ENCODE assay signal across 9 cellular contexts in the genomic region with DNA sequence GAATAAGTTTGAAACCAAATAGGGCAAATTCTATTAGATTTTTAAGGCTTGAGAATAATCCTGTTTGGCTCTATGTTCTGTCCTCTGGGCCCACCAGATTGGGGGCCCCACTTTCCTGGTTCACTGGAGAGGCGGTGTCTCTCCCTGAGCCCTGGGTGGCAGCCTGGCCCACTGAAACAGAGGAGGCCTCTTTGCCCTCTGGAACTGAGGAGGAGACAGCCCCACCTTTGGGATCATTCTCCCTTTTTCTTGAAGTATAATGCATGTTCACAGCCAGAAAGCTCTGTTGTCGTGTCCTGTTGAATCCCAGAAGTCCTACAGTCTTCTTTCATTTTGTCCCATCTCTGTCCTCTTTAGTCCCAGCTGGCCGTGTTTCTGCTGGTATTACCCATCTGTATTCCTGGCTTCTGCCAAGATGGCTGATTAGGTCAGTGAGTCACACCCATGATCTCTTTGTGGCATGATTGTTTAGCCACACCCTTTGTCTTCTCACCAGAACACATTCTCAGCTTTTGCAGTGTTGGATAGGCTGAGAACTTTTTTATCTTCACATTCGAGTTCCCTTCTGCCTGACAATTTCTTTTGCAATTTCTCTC. TPM values are rescaled to one million over a fixed set of nuclear protein-coding genes. Genes with fewer than 3 reads are reported as not detected.
DNase-seq lines count a peak whose midpoint lies in the region; ATAC-seq and TF ChIP-seq lines count a peak whose summit lies in the region.
"Had no signal": no experiment of that assay in that cellular context is flagged by ENCODE, and none has a peak within 500 bp of the region (broad histone marks: within the 10 kb centered on the region; RNA-seq: fewer than 3 reads in every experiment).

No MANE protein-coding gene starts in this region.

- H3K4me3 ChIP-seq in right cardiac atrium (ENCODE audit: low read length) = no peak overlapping the region

- H3K4me3 Mint-ChIP-seq in activated naive CD8-positive, alpha-beta T cell treated with anti-CD3 and anti-CD28 coated beads for 36 hours = no peak overlapping the region
- H3K4me3 Mint-ChIP-seq in H9 = no peak overlapping the region

- H3T11ph ChIP-seq in H9 (ENCODE audit: low read length) = no peak overlapping the region

- no peak overlapping the region for H3K9ac ChIP-seq in H9 (ENCODE audit: extremely low read depth, insufficient read length, low read length)

- no peaks in the 10 kb centered on the region for H3K27me3 Mint-ChIP-seq in activated naive CD8-positive, alpha-beta T cell treated with anti-CD3 and anti-CD28 coated beads for 36 hours
- no peaks in the 10 kb centered on the region for H3K27me3 Mint-ChIP-seq in H9 (ENCODE audit: low read depth)

- H2BK12ac ChIP-seq in H9 (ENCODE audit: insufficient read length, low read depth, low read length) = no peak overlapping the region

- H4K20me1 ChIP-seq in H9 (ENCODE audit: control insufficient read depth, insufficient read depth, insufficient read length) = no peaks in the 10 kb centered on the region

- no peak overlapping the region for H3K4ac ChIP-seq in H9 (ENCODE audit: low read depth, low read length)

- H3K4me2 ChIP-seq in H9 (ENCODE audit: insufficient read depth, insufficient read length, low read length) = no peak overlapping the region

- H3K9me3 Mint-ChIP-seq in activated naive CD8-positive, alpha-beta T cell treated with anti-CD3 and anti-CD28 coated beads for 36 hours = no peaks in the 10 kb centered on the region
- H3K9me3 Mint-ChIP-seq in H9 = peaks cover 76 to 77% of the 10 kb centered on the region in 2 experiments

- H2AFZ ChIP-seq in H9 (ENCODE audit: low read length) = no peak overlapping the region

- H3K27ac ChIP-seq in 22Rv1 (peak overlapping the region; percentile 71), right cardiac atrium (ENCODE audit: low read length) (peak overlapping the region; percentile 89), H9 (ENCODE audit: insufficient read length, low read depth, low read length) (no peak overlapping the region)

- H3K27ac Mint-ChIP-seq in activated naive CD8-positive, alpha-beta T cell treated with anti-CD3 and anti-CD28 coated beads for 36 hours = peak overlapping the region; percentile 73
- H3K27ac Mint-ChIP-seq in H9 = peak overlapping the region in 1 of 3 experiments; percentile 5; a peak in 2 of 7 replicates

- no peak overlapping the region for H3K14ac ChIP-seq in H9 (ENCODE audit: insufficient read depth, low read length)

- H3K23ac ChIP-seq in H9 (ENCODE audit: insufficient read length, low read depth, low read length) = no peak overlapping the region

- H4K5ac ChIP-seq in H9 (ENCODE audit: insufficient read length, low read depth, low read length) = no peak overlapping the region

- no peaks in the 10 kb centered on the region for H3K79me2 ChIP-seq in H9 (ENCODE audit: insufficient read depth, low read length)

- H4K91ac ChIP-seq in H9 (ENCODE audit: insufficient read length, low read depth, low read length) = no peak overlapping the region

- H3K79me1 ChIP-seq in H9 (ENCODE audit: insufficient read depth, low read depth, low read length, poor library complexity, severe bottlenecking) = no peaks in the 10 kb centered on the region

- intact Hi-C loops in right cardiac atrium (cut with DNase I) = no loop called here

- no peak overlapping the region for H2BK120ac ChIP-seq in H9 (ENCODE audit: low read depth, low read length, poor library complexity, severe bottlenecking)

- H2BK20ac ChIP-seq in H9 (ENCODE audit: low read depth, low read length, poor library complexity, severe bottlenecking) = no peak overlapping the region

- H3K9me3 ChIP-seq in right cardiac atrium (ENCODE audit: control insufficient read depth, low read length) = no peaks in the 10 kb centered on the region
- peaks cover 45% of the 10 kb centered on the region for H3K9me3 ChIP-seq in H9 (ENCODE audit: control insufficient read depth, low read depth, low read length)

- peaks cover 1% of the 10 kb centered on the region for H3K4me1 ChIP-seq in right cardiac atrium (ENCODE audit: control insufficient read depth, insufficient read depth, low read length)
- no peaks in the 10 kb centered on the region for H3K4me1 ChIP-seq in H9 (ENCODE audit: insufficient read depth, low read length)

- DNase-seq in HK-2 (ENCODE audit: unreplicated experiment) (peak; percentile 27), right cardiac atrium (no peak), ecto neural progenitor cell (ENCODE audit: low spot score) (no peak), NCI-H2171 (lab: John Stamatoyannopoulos, UW) (no peak), H9 (no peak), cerebellum (ENCODE audit: low spot score) (no peak)
- DNase-seq in activated naive CD8-positive, alpha-beta T cell treated with anti-CD3 and anti-CD28 coated beads for 36 hours = no peak
- DNase-seq: GF-D8 had no signal

- H2BK5ac ChIP-seq in H9 (ENCODE audit: insufficient read length, low read length) = no peak overlapping the region

- H2AK5ac ChIP-seq in H9 (ENCODE audit: insufficient read length, low read length) = no peak overlapping the region

- WGBS in right cardiac atrium = 50% methylated on average over 4 of the region's 4 CpGs
- WGBS in H9 (ENCODE audit: extremely low coverage, insufficient read length, low lambda C conversion rate) = no CpG with 5 or more reads among the region's 4 CpGs

- peaks cover 13% of the 10 kb centered on the region for H3K36me3 Mint-ChIP-seq in activated naive CD8-positive, alpha-beta T cell treated with anti-CD3 and anti-CD28 coated beads for 36 hours
- H3K36me3 Mint-ChIP-seq in H9 (ENCODE audit: insufficient read depth in 1 of 3, low read depth in 3 of 3) = peaks cover 16 to 52% (median 34%) of the 10 kb centered on the region in 3 experiments

- peak; percentile 82 to 83 for ATAC-seq in right cardiac atrium

- no peak for TF ChIP-seq CTCF in 22Rv1 (IDR thresholded peaks at IDR 0.05)
- TF ChIP-seq CTCF in H9 (conservative IDR thresholded peaks at IDR 0.05) = no peak

- H4K8ac ChIP-seq in H9 (replicated peaks; ENCODE audit: insufficient read length, low read depth, low read length) = no peak overlapping the region

- no peak overlapping the region for H3K56ac ChIP-seq in H9 (ENCODE audit: insufficient read length, low read depth, low read length)

- no peaks in the 10 kb centered on the region for H3K27me3 ChIP-seq in right cardiac atrium (ENCODE audit: control insufficient read depth, insufficient read depth)
- H3K27me3 ChIP-seq in H9 (ENCODE audit: insufficient read depth, low read length) = no peaks in the 10 kb centered on the region

- no peak overlapping the region for H2BK15ac ChIP-seq in H9 (ENCODE audit: low read depth, low read length)

- peaks cover 10% of the 10 kb centered on the region for H3K4me1 Mint-ChIP-seq in activated naive CD8-positive, alpha-beta T cell treated with anti-CD3 and anti-CD28 coated beads for 36 hours
- no peaks in the 10 kb centered on the region for H3K4me1 Mint-ChIP-seq in H9

- H3K23me2 ChIP-seq in H9 (ENCODE audit: insufficient read length, low read depth, low read length, poor library complexity, severe bottlenecking) = no peaks in the 10 kb centered on the region

- no peak overlapping the region for H3K18ac ChIP-seq in H9 (ENCODE audit: insufficient read length, low read depth, low read length)

RNA-seq across cellular contexts. Expression of a gene that starts 8.1 kb away (rescaled TPM):
- total RNA-seq in activated naive CD8-positive, alpha-beta T cell treated with anti-CD3 and anti-CD28 coated beads for 36 hours = 10 to 100 TPM; 12.1 to 12.9 TPM
- total RNA-seq in right cardiac atrium (10 to 100 TPM; 16.9 to 22.4 (median 18.5) TPM), H9 (2021) (9.6 and 10.2 TPM in 2 replicates), cerebellum (6.8 TPM)
- polyA plus RNA-seq in right cardiac atrium = 8.0 TPM

RNA-seq across cellular contexts. Expression of a gene that starts 9.8 kb away (rescaled TPM):
- total RNA-seq in activated naive CD8-positive, alpha-beta T cell treated with anti-CD3 and anti-CD28 coated beads for 36 hours = 100 to 1,000 TPM; 165 to 169 TPM
- 10 to 100 TPM; 74.8 to 93.4 (median 83.0) TPM for total RNA-seq in right cardiac atrium
- polyA plus RNA-seq in right cardiac atrium = 118 TPM
- total RNA-seq in H9 (2021) = 117 and 124 TPM in 2 replicates
- total RNA-seq in cerebellum = 19.9 TPM

RNA-seq across cellular contexts. Expression of a gene that starts 22.7 kb away (rescaled TPM):
- 10 to 100 TPM; 11.0 to 11.9 TPM for total RNA-seq in activated naive CD8-positive, alpha-beta T cell treated with anti-CD3 and anti-CD28 coated beads for 36 hours
- total RNA-seq in right cardiac atrium (10 to 100 TPM; 16.1 to 22.3 (median 19.8) TPM), H9 (2021) (12.6 and 13.2 TPM in 2 replicates), cerebellum (9.4 TPM)
- 14.0 TPM for polyA plus RNA-seq in right cardiac atrium

RNA-seq across cellular contexts. Expression of a gene that starts 42.8 kb away (rescaled TPM):
- total RNA-seq in activated naive CD8-positive, alpha-beta T cell treated with anti-CD3 and anti-CD28 coated beads for 36 hours = 100 to 1,000 TPM; 255 to 258 TPM
- total RNA-seq in right cardiac atrium (100 to 1,000 TPM; 100 to 221 (median 129) TPM), H9 (2021) (259 and 264 TPM in 2 replicates), cerebellum (116 TPM)
- polyA plus RNA-seq in right cardiac atrium = 71.4 TPM

RNA-seq across cellular contexts. Expression of a gene that starts 55.5 kb away (rescaled TPM):
- total RNA-seq in activated naive CD8-positive, alpha-beta T cell treated with anti-CD3 and anti-CD28 coated beads for 36 hours = 10 to 100 TPM; 98.7 to 98.8 TPM
- 10 to 100 TPM; 19.9 to 25.5 (median 21.8) TPM for total RNA-seq in right cardiac atrium
- 20.0 TPM for polyA plus RNA-seq in right cardiac atrium
- 49.4 and 52.8 TPM in 2 replicates for total RNA-seq in H9 (2021)
- total RNA-seq in cerebellum = 24.0 TPM
